Comparison of ENCODE assay signal across 26 cellular contexts in the genomic region with DNA sequence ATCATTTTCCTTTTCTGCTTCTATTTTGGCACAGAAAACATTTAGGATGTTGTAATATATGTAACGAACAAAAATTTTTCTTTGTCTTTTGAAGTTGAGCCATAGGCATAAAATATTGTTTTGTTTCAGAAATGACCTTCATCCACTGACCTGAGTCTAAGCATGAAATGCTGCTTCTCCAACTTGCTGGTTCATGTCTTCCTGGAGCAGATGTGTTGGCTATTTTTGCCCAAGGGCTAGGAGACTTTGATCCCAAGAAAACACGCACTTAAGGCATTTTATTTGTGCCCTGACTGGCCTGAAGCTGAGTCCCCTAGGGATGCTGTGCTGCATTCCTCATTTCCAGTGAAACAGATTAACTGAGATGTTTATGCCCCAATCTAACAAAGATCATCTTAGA.
"Had no signal": no experiment of that assay in that cellular context is flagged by ENCODE, and none has a peak within 500 bp of the region (broad histone marks: within the 10 kb centered on the region; RNA-seq: fewer than 3 reads in every experiment).

No MANE protein-coding gene starts in this region.

- H3K27ac Mint-ChIP-seq: activated CD4-positive, alpha-beta memory T cell treated with anti-CD3 and anti-CD28 coated beads, Interleukin-2, amount 10 ng/mL, durations not matched to agents 7 days and 5 days; activated CD4-positive, alpha-beta T cell treated with anti-CD3 and anti-CD28 coated beads for 36 hours; activated CD4-positive, alpha-beta T cell treated with anti-CD3 and anti-CD28 coated beads, Interleukin-2, amount 10 ng/mL, durations not matched to agents 24 days and 14 days; activated naive CD4-positive, alpha-beta T cell treated with anti-CD3 and anti-CD28 coated beads for 36 hours; activated naive CD4-positive, alpha-beta T cell treated with anti-CD3 and anti-CD28 coated beads, Interleukin-2, amount 50 U/mL, for 24 hours; activated naive CD8-positive, alpha-beta T cell treated with anti-CD3 and anti-CD28 coated beads for 36 hours; activated naive CD8-positive, alpha-beta T cell treated with anti-CD3 and anti-CD28 coated beads, Interleukin-2, amount 50 U/mL, for 24 hours; activated T-helper 1 cell treated with anti-CD3 and anti-CD28 coated beads, Interleukin-12 subunit alpha, Interleukin-12 subunit beta, Interleukin-2, Interleukin-4 antibody, amounts not matched to agents 30 ng/mL and 10 ng/mL and 1 ng/mL, durations not matched to agents 14 hours and 24 hours and 36 hours; activated T-helper 2 cell treated with anti-CD3 and anti-CD28 coated beads, Interferon-gamma antibody, Interleukin-2, Interleukin-4, amounts not matched to agents 10 μg/mL and 5 μg/mL and 100 μg/mL, durations not matched to agents 14 hours and 24 hours and 36 hours; dendritic cell treated with granulocyte-macrophage colony-stimulating factor and Interleukin-4, amounts not matched to agents 40 ng/mL and 50 ng/mL, for 4 days had no signal

- H3K36me3 Mint-ChIP-seq: activated naive CD4-positive, alpha-beta T cell treated with anti-CD3 and anti-CD28 coated beads, Interleukin-2, amount 50 U/mL, for 24 hours; activated naive CD8-positive, alpha-beta T cell treated with anti-CD3 and anti-CD28 coated beads for 36 hours had no signal

- H3K27me3 Mint-ChIP-seq: activated CD4-positive, alpha-beta memory T cell treated with anti-CD3 and anti-CD28 coated beads, Interleukin-2, amount 10 ng/mL, durations not matched to agents 7 days and 5 days; activated CD4-positive, alpha-beta T cell treated with anti-CD3 and anti-CD28 coated beads, Interleukin-2, amount 10 ng/mL, durations not matched to agents 24 days and 14 days; activated naive CD8-positive, alpha-beta T cell treated with anti-CD3 and anti-CD28 coated beads, Interleukin-2, amount 50 U/mL, for 24 hours; dendritic cell treated with granulocyte-macrophage colony-stimulating factor and Interleukin-4, amounts not matched to agents 40 ng/mL and 50 ng/mL, for 4 days had no signal

- H3K9me3 ChIP-seq: adrenal gland, body of pancreas, esophagus squamous epithelium had no signal

- H3K4me1 Mint-ChIP-seq: activated CD4-positive, alpha-beta memory T cell treated with anti-CD3 and anti-CD28 coated beads, Interleukin-2, amount 10 ng/mL, durations not matched to agents 7 days and 5 days; activated CD4-positive, alpha-beta T cell treated with anti-CD3 and anti-CD28 coated beads for 36 hours; activated CD4-positive, alpha-beta T cell treated with anti-CD3 and anti-CD28 coated beads, Interleukin-2, amount 10 ng/mL, durations not matched to agents 24 days and 14 days; activated naive CD4-positive, alpha-beta T cell treated with anti-CD3 and anti-CD28 coated beads, Interleukin-2, amount 50 U/mL, for 24 hours; activated naive CD8-positive, alpha-beta T cell treated with anti-CD3 and anti-CD28 coated beads for 36 hours; activated naive CD8-positive, alpha-beta T cell treated with anti-CD3 and anti-CD28 coated beads, Interleukin-2, amount 50 U/mL, for 24 hours; central memory CD8-positive, alpha-beta T cell had no signal

- H3K4me3 Mint-ChIP-seq: activated CD4-positive, alpha-beta memory T cell treated with anti-CD3 and anti-CD28 coated beads, Interleukin-2, amount 10 ng/mL, durations not matched to agents 7 days and 5 days; activated CD4-positive, alpha-beta T cell treated with anti-CD3 and anti-CD28 coated beads for 36 hours; activated CD4-positive, alpha-beta T cell treated with anti-CD3 and anti-CD28 coated beads, Interleukin-2, amount 10 ng/mL, durations not matched to agents 24 days and 14 days; activated naive CD4-positive, alpha-beta T cell treated with anti-CD3 and anti-CD28 coated beads for 36 hours; activated naive CD4-positive, alpha-beta T cell treated with anti-CD3 and anti-CD28 coated beads, Interleukin-2, amount 50 U/mL, for 24 hours; activated naive CD8-positive, alpha-beta T cell treated with anti-CD3 and anti-CD28 coated beads for 36 hours; activated naive CD8-positive, alpha-beta T cell treated with anti-CD3 and anti-CD28 coated beads, Interleukin-2, amount 50 U/mL, for 24 hours; activated T-helper 1 cell treated with anti-CD3 and anti-CD28 coated beads, Interleukin-12 subunit alpha, Interleukin-12 subunit beta, Interleukin-2, Interleukin-4 antibody, amounts not matched to agents 30 ng/mL and 10 ng/mL and 1 ng/mL, durations not matched to agents 14 hours and 24 hours and 36 hours; central memory CD8-positive, alpha-beta T cell; dendritic cell treated with granulocyte-macrophage colony-stimulating factor and Interleukin-4, amounts not matched to agents 40 ng/mL and 50 ng/mL, for 4 days had no signal

- H3K4me3 ChIP-seq: adrenal gland, body of pancreas, coronary artery, dorsolateral prefrontal cortex, esophagus squamous epithelium had no signal

- H3K36me3 ChIP-seq: adrenal gland, esophagus squamous epithelium had no signal

- H3K4me1 ChIP-seq: adrenal gland, body of pancreas, esophagus squamous epithelium had no signal

- H3K27ac ChIP-seq: adrenal gland, body of pancreas, coronary artery, dorsolateral prefrontal cortex, epithelial cell of prostate, esophagus squamous epithelium had no signal

- H3K9me3 Mint-ChIP-seq: activated CD4-positive, alpha-beta memory T cell treated with anti-CD3 and anti-CD28 coated beads, Interleukin-2, amount 10 ng/mL, durations not matched to agents 7 days and 5 days; activated CD4-positive, alpha-beta T cell treated with anti-CD3 and anti-CD28 coated beads, Interleukin-2, amount 10 ng/mL, durations not matched to agents 24 days and 14 days; activated naive CD4-positive, alpha-beta T cell treated with anti-CD3 and anti-CD28 coated beads for 36 hours; activated naive CD4-positive, alpha-beta T cell treated with anti-CD3 and anti-CD28 coated beads, Interleukin-2, amount 50 U/mL, for 24 hours; activated naive CD8-positive, alpha-beta T cell treated with anti-CD3 and anti-CD28 coated beads for 36 hours; activated naive CD8-positive, alpha-beta T cell treated with anti-CD3 and anti-CD28 coated beads, Interleukin-2, amount 50 U/mL, for 24 hours; activated T-helper 2 cell treated with anti-CD3 and anti-CD28 coated beads, Interferon-gamma antibody, Interleukin-2, Interleukin-4, amounts not matched to agents 10 μg/mL and 5 μg/mL and 100 μg/mL, durations not matched to agents 14 hours and 24 hours and 36 hours; central memory CD8-positive, alpha-beta T cell had no signal

- H3K27me3 ChIP-seq: adrenal gland, body of pancreas had no signal

- DNase-seq: activated CD4-positive, alpha-beta memory T cell treated with anti-CD3 and anti-CD28 coated beads, Interleukin-2, amount 10 ng/mL, durations not matched to agents 7 days and 5 days; activated CD4-positive, alpha-beta T cell treated with anti-CD3 and anti-CD28 coated beads for 36 hours; activated CD4-positive, alpha-beta T cell treated with anti-CD3 and anti-CD28 coated beads, Interleukin-2, amount 10 ng/mL, durations not matched to agents 24 days and 14 days; activated CD4-positive, CD25-positive, alpha-beta regulatory T cell; activated CD4-positive, CD25-positive, alpha-beta regulatory T cell treated with anti-CD3 and anti-CD28 coated beads, Interleukin-2, amount 50 U/mL, for 72 hours; activated effector memory CD4-positive, alpha-beta T cell treated with anti-CD3 and anti-CD28 coated beads, Interleukin-2, amount 50 U/mL, for 16 hours; activated naive CD4-positive, alpha-beta T cell treated with anti-CD3 and anti-CD28 coated beads for 36 hours; activated naive CD8-positive, alpha-beta T cell treated with anti-CD3 and anti-CD28 coated beads for 36 hours; activated naive CD8-positive, alpha-beta T cell treated with anti-CD3 and anti-CD28 coated beads, Interleukin-2, amount 50 U/mL, for 24 hours; activated T-cell treated with anti-CD3 and anti-CD28 coated beads, Interleukin-2, amount 50 U/mL, for 48 hours; adrenal gland; amygdala; aorta; body of pancreas; dorsolateral prefrontal cortex; effector memory CD4-positive, alpha-beta T cell; esophagus squamous epithelium; head of caudate nucleus; T-helper 2 cell had no signal
